Comparison of ENCODE assay signal across 2 cellular contexts in genomic region chr7:74464931-74465906, GRCh38.
A peak's percentile ranks its signal among the peaks of the same experiment; 100 is the strongest.
TF ChIP-seq lines count a peak whose summit lies in the region.

No MANE protein-coding gene starts in this region.

TF ChIP-seq in Ishikawa, 13 proteins besides CTCF, POLR2A, EP300 and RAD21:
- TF ChIP-seq ZBTB7A (IDR thresholded peaks at IDR 0.05; ENCODE audit: low read depth) = 0 out of 2 replicates have a peak, but pooled peaks have one; percentile 62
- TF ChIP-seq USF1 (IDR thresholded peaks at IDR 0.05) = no peak

TF ChIP-seq in H1, 55 proteins besides CTCF, POLR2A, EP300 and RAD21:
- TF ChIP-seq FOSL1 (IDR thresholded peaks at IDR 0.05; ENCODE audit: insufficient read depth, low read depth, low read length) = no peak
- TF ChIP-seq POLR2AphosphoS5 (IDR thresholded peaks at IDR 0.05; ENCODE audit: low read depth, low read length) = no peak
- no peak for TF ChIP-seq TEAD4 (IDR thresholded peaks at IDR 0.05; ENCODE audit: low read depth, low read length)
- TF ChIP-seq CHD7 (IDR thresholded peaks at IDR 0.05; ENCODE audit: insufficient replicate concordance, low read length) = no peak
- TF ChIP-seq CHD2 (IDR thresholded peaks at IDR 0.05; ENCODE audit: low read length) = no peak
- TF ChIP-seq JUN (IDR thresholded peaks at IDR 0.05; ENCODE audit: low read depth, low read length) = no peak
- no peak for TF ChIP-seq KDM1A (IDR thresholded peaks at IDR 0.05; ENCODE audit: borderline replicate concordance, low read length)
- TF ChIP-seq HDAC6 (IDR thresholded peaks at IDR 0.05; ENCODE audit: low read depth, low read length) = no peak
- no peak for TF ChIP-seq ATF2 (IDR thresholded peaks at IDR 0.05; ENCODE audit: low read length)
